17 cellular contexts compared by ENCODE assay signal in the genomic region with DNA sequence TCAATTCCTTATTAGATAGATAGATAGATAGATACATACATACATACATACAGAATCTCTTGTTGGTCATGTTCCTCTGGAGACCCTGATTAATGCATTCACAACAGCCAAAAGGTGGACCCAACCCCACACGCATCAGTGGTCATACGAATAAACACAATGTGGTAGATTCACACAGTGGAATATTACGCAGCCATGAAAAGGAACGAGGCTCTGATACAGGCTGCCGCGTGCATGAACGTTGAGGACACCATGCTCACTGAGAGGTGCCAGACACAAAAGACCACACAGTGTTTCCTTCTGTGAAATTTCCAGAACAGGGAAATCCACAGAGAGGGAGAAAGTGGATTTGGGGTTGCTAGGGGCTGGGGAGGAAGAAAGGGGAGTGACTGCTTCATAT.
DNase-seq lines count a peak whose midpoint lies in the region; ATAC-seq, FAIRE-seq and TF ChIP-seq lines count a peak whose summit lies in the region.
"Had no signal": no experiment of that assay in that cellular context is flagged by ENCODE, and none has a peak within 500 bp of the region (broad histone marks: within the 10 kb centered on the region; RNA-seq: fewer than 3 reads in every experiment).

No MANE protein-coding gene starts in this region.

- in situ Hi-C loops in K562 (cut with MboI), result no loop called here

- H3K27me3 ChIP-seq in K562 (ENCODE audit: control insufficient read depth in 2 of 2, insufficient read depth in 2 of 2, low read length in 2 of 2) (peaks cover 0 to 11% of the 10 kb centered on the region in 2 experiments; a peak in 1 of 5 replicates), mesenchymal stem cell (ENCODE audit: control insufficient read depth in 1 of 2, insufficient read depth in 1 of 2, low read length in 2 of 2) (no peaks in the 10 kb centered on the region)

- H3K18ac ChIP-seq in mesenchymal stem cell (ENCODE audit: low read depth in 1 of 2, low read length in 2 of 2), result no peak overlapping the region

- H3K9me3 ChIP-seq in K562 (replicated peaks; ENCODE audit: control insufficient read depth, insufficient read depth, low read depth, low read length) (no peaks in the 10 kb centered on the region), mesenchymal stem cell (ENCODE audit: control insufficient read depth, low read length) (peaks cover 2% of the 10 kb centered on the region)

- no peak for TF ChIP-seq CTCF in K562 (IDR thresholded peaks at IDR 0.05 in 2 of 3, conservative IDR thresholded peaks at IDR 0.05 in 1 of 3; ENCODE audit: insufficient read depth in 2 of 3, low read depth in 1 of 3, low read length in 3 of 3)

- no peak overlapping the region for H2BK15ac ChIP-seq in mesenchymal stem cell (ENCODE audit: low read depth, poor library complexity, severe bottlenecking)

- H3K9me1 ChIP-seq in K562 (ENCODE audit: control insufficient read depth, insufficient read depth, low read length), result no peaks in the 10 kb centered on the region

- H3K4ac ChIP-seq in mesenchymal stem cell (ENCODE audit: low read depth in 1 of 2, low read length in 2 of 2), result no peak overlapping the region

- peak; percentile 24 for DNase-seq in cardiac septum (ENCODE audit: low spot score)
- no peak for DNase-seq in left cardiac atrium
- no peak for DNase-seq in K562 (ENCODE audit: extremely low read depth in 1 of 4, low spot score in 3 of 4)
- DNase-seq in mesenteric fat pad (ENCODE audit: low spot score), result peak; percentile 28
- no peak for DNase-seq in mesenchymal stem cell
- no peak for DNase-seq in NCI-H2029 (lab: John Stamatoyannopoulos, UW)
- DNase-seq in substantia nigra (lab: John Stamatoyannopoulos, UW), result no peak
- DNase-seq: 8988T; Calu3; CD4-positive, alpha-beta memory T cell; DMS79 treated with DMSO at 0.1 percent for 48 hours; GF-D8; GOT3; H9; IMR-90 had no signal

- POLR2A ChIA-PET in K562 (lab: Yijun Ruan, JAX), result no interaction called here

- no peak overlapping the region for H2BK120ac ChIP-seq in mesenchymal stem cell (ENCODE audit: low read depth, low read length)

- H3K23ac ChIP-seq in mesenchymal stem cell (ENCODE audit: low read length in 2 of 2), result no peak overlapping the region

- intact Hi-C loops in cardiac septum (cut with DNase I) (no loop called here), left cardiac atrium (cut with DNase I) (no loop called here), K562 (cut with micrococcal nuclease) (no loop called here)

- H2BK12ac ChIP-seq in mesenchymal stem cell (ENCODE audit: low read length in 2 of 2), result no peak overlapping the region

- H4K20me1 ChIP-seq in K562 (replicated peaks; ENCODE audit: control insufficient read depth, insufficient read depth, low read length), result no peaks in the 10 kb centered on the region
- H4K20me1 ChIP-seq: BLaER1 had no signal

- H4K91ac ChIP-seq in mesenchymal stem cell (ENCODE audit: low read length), result no peak overlapping the region

- no peak overlapping the region for H3K4me3 ChIP-seq in K562
- H3K4me3 ChIP-seq in mesenchymal stem cell (ENCODE audit: insufficient read depth in 1 of 2, low read depth in 1 of 2, low read length in 2 of 2), result no peak overlapping the region
- H3K4me3 ChIP-seq: BLaER1 had no signal

- H3K27ac ChIP-seq in K562 (ENCODE audit: extremely low read depth, low read depth, low read length) (no peak overlapping the region), mesenchymal stem cell (ENCODE audit: low read length, poor library complexity, severe bottlenecking) (no peak overlapping the region), substantia nigra (ENCODE audit: low read depth, low read length, poor library complexity, severe bottlenecking) (no peak overlapping the region)
- H3K27ac ChIP-seq: BLaER1, HL-60 had no signal

- no peak for TF ChIP-seq EP300 in K562 (IDR thresholded peaks at IDR 0.05; ENCODE audit: low read length)

- no peaks in the 10 kb centered on the region for H3K79me1 ChIP-seq in mesenchymal stem cell (replicated peaks; ENCODE audit: low read length, poor library complexity, severe bottlenecking)

- TF ChIP-seq RAD21 in K562 (CRISPR knock-in tag; conservative IDR thresholded peaks at IDR 0.05 in 1 of 2, IDR thresholded peaks at IDR 0.05 in 1 of 2), result no peak

- WGBS in K562 (ENCODE audit: insufficient coverage, low coverage, missing lambda C conversion rate), result 7% methylated on average over 4 of the region's 7 CpGs
- 88% methylated on average over 7 of the region's 7 CpGs for WGBS in mesenchymal stem cell

- no peak overlapping the region for H2AFZ ChIP-seq in K562 (ENCODE audit: low read depth, low read length)
- no peak overlapping the region for H2AFZ ChIP-seq in mesenchymal stem cell (ENCODE audit: low read depth, low read length)

- H3K36me3 ChIP-seq in K562 (ENCODE audit: control insufficient read depth, insufficient read depth, low read length), result no peaks in the 10 kb centered on the region
- no peaks in the 10 kb centered on the region for H3K36me3 ChIP-seq in mesenchymal stem cell (ENCODE audit: control insufficient read depth in 1 of 2, insufficient read depth in 2 of 2, low read depth in 1 of 2, low read length in 2 of 2)
- H3K36me3 ChIP-seq: BLaER1 had no signal

- TF ChIP-seq POLR2A in K562 (conservative IDR thresholded peaks at IDR 0.05), result no peak

- H3K4me2 ChIP-seq in K562 (ENCODE audit: insufficient read depth, low read length) (no peak overlapping the region), mesenchymal stem cell (ENCODE audit: low read length, poor library complexity, severe bottlenecking) (no peak overlapping the region)
- H3K4me2 ChIP-seq: BLaER1 had no signal

- CTCF ChIA-PET in K562 (lab: Yijun Ruan, JAX; ENCODE audit: low intra/inter-chr PET ratio), result no interaction called here

- no peaks in the 10 kb centered on the region for H3K79me2 ChIP-seq in K562 (ENCODE audit: control insufficient read depth, insufficient read depth, low read length)

- H2BK5ac ChIP-seq in mesenchymal stem cell (ENCODE audit: low read depth, low read length, poor library complexity, severe bottlenecking), result no peak overlapping the region

- FAIRE-seq in K562 (lab: Jason Lieb, UNC), result no peak

- no TSS peak for BruUV-seq in K562 (replicated peaks; lab: Mats Ljungman, UMichigan)

- H3K9ac ChIP-seq in K562 (ENCODE audit: insufficient read depth in 1 of 2, low read depth in 2 of 2, low read length in 2 of 2) (no peak overlapping the region), mesenchymal stem cell (ENCODE audit: low read length) (no peak overlapping the region)
- H3K9ac ChIP-seq: BLaER1 had no signal

- H3K14ac ChIP-seq in mesenchymal stem cell (ENCODE audit: low read length in 2 of 2), result no peak overlapping the region

- H3K4me1 ChIP-seq in K562 (replicated peaks in 1 of 2; ENCODE audit: control insufficient read depth in 2 of 2, insufficient read depth in 2 of 2, low read length in 2 of 2) (no peaks in the 10 kb centered on the region), mesenchymal stem cell (ENCODE audit: control insufficient read depth, insufficient read depth, low read depth, low read length) (peaks cover 2% of the 10 kb centered on the region)
- H3K4me1 ChIP-seq: BLaER1 had no signal

- H2AK5ac ChIP-seq in mesenchymal stem cell (ENCODE audit: low read length, severe bottlenecking), result no peak overlapping the region

- H4K8ac ChIP-seq in mesenchymal stem cell (ENCODE audit: low read length), result no peak overlapping the region

- ATAC-seq in left cardiac atrium (no peak), K562 (no peak)

TF ChIP-seq in K562, 482 proteins besides CTCF, POLR2A, EP300 and RAD21:
- no peak for TF ChIP-seq ZNF445 (CRISPR knock-in tag; IDR thresholded peaks at IDR 0.05; ENCODE audit: low read depth)
- TF ChIP-seq ZNF146 (CRISPR knock-in tag; IDR thresholded peaks at IDR 0.05; ENCODE audit: unreplicated experiment), result peak; percentile 82
- TF ChIP-seq ESRRB (CRISPR knock-in tag; IDR thresholded peaks at IDR 0.05; ENCODE audit: borderline replicate concordance), result no peak

Comparison
In these comparisons a context has a peak if more than half of its experiments do, and no peak if none do; other contexts are left out.
1. DNase-seq: peak in cardiac septum (single experiment) and mesenteric fat pad (single experiment); none in left cardiac atrium (single experiment), K562 (0 of 4), mesenchymal stem cell (single experiment), NCI-H2029 (single experiment) and substantia nigra (0 of 49).